In genomic region chr17:19729900-19730299, GRCh38 we compare ENCODE assay signal across 23 cellular contexts. TPM values are rescaled to one million over a fixed set of nuclear protein-coding genes. Genes with fewer than 3 reads are reported as not detected.
DNase-seq lines count a peak whose midpoint lies in the region; ATAC-seq, FAIRE-seq and TF ChIP-seq lines count a peak whose summit lies in the region.
"Had no signal": no experiment of that assay in that cellular context is flagged by ENCODE, and none has a peak within 500 bp of the region (broad histone marks: within the 10 kb centered on the region; RNA-seq: fewer than 3 reads in every experiment).

No MANE protein-coding gene starts in this region.

- 92% methylated on average over 6 of the region's 6 CpGs; no CpG with 5 or more reads in 1 of the 2 experiments for WGBS in H1 (ENCODE audit: extremely low coverage in 1 of 2, insufficient coverage in 1 of 2, insufficient read length in 1 of 2, insufficient replicate concordance in 2 of 2, low coverage in 1 of 2, low lambda C conversion rate in 2 of 2, missing lambda C conversion rate in 1 of 2), 2 experiments
- whole genome bisulfite sequencing in trophoblast cell (ENCODE audit: extremely low coverage, insufficient coverage, insufficient read length) = no CpG with 5 or more reads among the region's 6 CpGs
- 90% methylated on average over 6 of the region's 6 CpGs for WGBS in tibial nerve, 2 donors

- no peaks in the 10 kb centered on the region for H3K79me2 ChIP-seq in H1 (ENCODE audit: control insufficient read depth in 1 of 2, insufficient read depth in 2 of 2, low read length in 2 of 2)
- no peaks in the 10 kb centered on the region for H3K79me2 ChIP-seq in trophoblast cell (ENCODE audit: control insufficient read depth, insufficient read depth, low read length, poor library complexity)

- no peak for DNase-seq in breast epithelium (ENCODE audit: low spot score in 2 of 2)
- DNase-seq in H1 (ENCODE audit: low read depth in 1 of 2, low spot score in 2 of 2) = no peak
- peak; percentile 53 to 82 for DNase-seq in trophoblast cell
- no peak for DNase-seq in tibial nerve (ENCODE audit: low spot score in 2 of 2)
- no peak for DNase-seq in superior temporal gyrus (ENCODE audit: extremely low spot score)
- DNase-seq: ACHN, C1 segment of cervical spinal cord, DMS79, HFFc6, KBM-7, NCI-H1105 treated with DMSO at 0.1 percent for 48 hours, NCI-H1694, NCI-H774, SHP77 had no signal

- no peak overlapping the region for H4K5ac ChIP-seq in H1 (ENCODE audit: insufficient read length, low read depth, low read length)

- H3K9me3 ChIP-seq in breast epithelium = no peaks in the 10 kb centered on the region
- H3K9me3 ChIP-seq in H1 (ENCODE audit: insufficient read depth in 2 of 2, low read depth in 1 of 2, low read length in 1 of 2) = no peaks in the 10 kb centered on the region
- H3K9me3 ChIP-seq in trophoblast cell (ENCODE audit: insufficient read depth, low read depth, low read length) = peaks cover 2% of the 10 kb centered on the region
- no peaks in the 10 kb centered on the region for H3K9me3 ChIP-seq in tibial nerve

- H3K14ac ChIP-seq in H1 (ENCODE audit: insufficient read length) (no peak overlapping the region), trophoblast cell (ENCODE audit: low read length) (no peak overlapping the region)

- intact Hi-C loops in breast epithelium (cut with DNase I; ENCODE audit: low total_unique reads) = no loop called here

- no peak for FAIRE-seq in H1 (lab: Jason Lieb, UNC)
- FAIRE-seq: GM12892, H54, HepG2, RCC 7860 had no signal

- no peak for ATAC-seq in GM19324 (IDR thresholded peaks at IDR 0.05; ENCODE audit: low FRiP score, unreplicated experiment)
- ATAC-seq in GM18498 (IDR thresholded peaks at IDR 0.05; ENCODE audit: unreplicated experiment) = no peak
- ATAC-seq: HepG2 had no signal

- POLR2A ChIA-PET in H1 (lab: Charles Lee; ENCODE audit: partially characterized antibody) = interaction anchor here (1.3 to 1.5 kb wide), 2 partner anchors 9 to 16 kb away, joined by 3 to 4 read pairs; no protein-coding TSS in a partner anchor

- no peak overlapping the region for H2AK5ac ChIP-seq in H1 (ENCODE audit: low read depth, low read length)
- no peak overlapping the region for H2AK5ac ChIP-seq in trophoblast cell (ENCODE audit: low read length)

- no peak overlapping the region for H3K23ac ChIP-seq in H1 (ENCODE audit: insufficient read length)
- no peak overlapping the region for H3K23ac ChIP-seq in trophoblast cell (ENCODE audit: low read length)

- H2BK20ac ChIP-seq in H1 (ENCODE audit: low read length) = no peak overlapping the region

- H4K12ac ChIP-seq in trophoblast cell (ENCODE audit: low read depth, low read length) = no peak overlapping the region

- TF ChIP-seq CTCF in breast epithelium (IDR thresholded peaks at IDR 0.05) (no peak), H1 (IDR thresholded peaks at IDR 0.05; ENCODE audit: control extremely low read depth in 1 of 3, insufficient read depth in 1 of 3, low read depth in 1 of 3, low read length in 3 of 3) (no peak), tibial nerve (IDR thresholded peaks at IDR 0.05) (no peak)

- H2BK12ac ChIP-seq in H1 (ENCODE audit: low read depth, low read length) = no peak overlapping the region
- no peak overlapping the region for H2BK12ac ChIP-seq in trophoblast cell (ENCODE audit: low read length)

- no peak overlapping the region for H3K56ac ChIP-seq in H1 (replicated peaks; ENCODE audit: insufficient read length, low read depth, low read length)

- no peak overlapping the region for H2BK120ac ChIP-seq in H1 (replicated peaks; ENCODE audit: low read depth, low read length)
- no peak overlapping the region for H2BK120ac ChIP-seq in trophoblast cell (ENCODE audit: insufficient read depth, low read length, poor library complexity)

- H3K4me3 ChIP-seq in breast epithelium = no peak overlapping the region
- H3K4me3 ChIP-seq in H1 (ENCODE audit: extremely low read depth in 1 of 4, insufficient read depth in 2 of 4, low read depth in 3 of 4, low read length in 4 of 4) = no peak overlapping the region
- H3K4me3 ChIP-seq in trophoblast cell (ENCODE audit: low read depth, low read length) = no peak overlapping the region
- H3K4me3 ChIP-seq in tibial nerve = no peak overlapping the region

- H3K4me1 ChIP-seq in breast epithelium = peaks cover 20 to 28% of the 10 kb centered on the region in 2 donors
- H3K4me1 ChIP-seq in H1 (replicated peaks in 1 of 4; ENCODE audit: control insufficient read depth in 3 of 4, insufficient read depth in 4 of 4, low read length in 3 of 4) = no peaks in the 10 kb centered on the region
- H3K4me1 ChIP-seq in trophoblast cell (ENCODE audit: control insufficient read depth in 1 of 2, insufficient read depth in 2 of 2, low read length in 2 of 2) = no peaks in the 10 kb centered on the region
- peaks cover 5 to 55% (median 30%) of the 10 kb centered on the region in 4 donors for H3K4me1 ChIP-seq in tibial nerve

- TF ChIP-seq EP300 in H1 (IDR thresholded peaks at IDR 0.05; ENCODE audit: borderline replicate concordance in 1 of 2, low read depth in 2 of 2, low read length in 2 of 2) (no peak), tibial nerve (IDR thresholded peaks at IDR 0.05) (no peak)

- H3K79me1 ChIP-seq in H1 (ENCODE audit: low read depth, low read length) (no peaks in the 10 kb centered on the region), trophoblast cell (ENCODE audit: low read length) (no peaks in the 10 kb centered on the region)

- H3K23me2 ChIP-seq in H1 (ENCODE audit: low read depth, low read length) = no peaks in the 10 kb centered on the region

- H3K27ac ChIP-seq in breast epithelium (peak overlapping the region; percentile 70 to 99), H1 (ENCODE audit: low read depth, low read length) (no peak overlapping the region), trophoblast cell (ENCODE audit: low read depth, low read length) (no peak overlapping the region), tibial nerve (peak overlapping the region in 3 of 4 donors; percentile 7 to 98 (median 96))

- no peak for TF ChIP-seq RAD21 in H1 (IDR thresholded peaks at IDR 0.05 in 1 of 2, conservative IDR thresholded peaks at IDR 0.05 in 1 of 2; ENCODE audit: low read depth in 2 of 2, low read length in 2 of 2)

- H3K18ac ChIP-seq in H1 (ENCODE audit: extremely low read depth, low read length) = no peak overlapping the region
- no peak overlapping the region for H3K18ac ChIP-seq in trophoblast cell (ENCODE audit: low read length)

- H3K27me3 ChIP-seq in breast epithelium (no peaks in the 10 kb centered on the region), H1 (replicated peaks in 1 of 4; ENCODE audit: control insufficient read depth in 3 of 4, extremely low read depth in 1 of 4, insufficient read depth in 3 of 4, low read length in 3 of 4) (no peaks in the 10 kb centered on the region), trophoblast cell (ENCODE audit: insufficient read depth, low read length) (no peaks in the 10 kb centered on the region), tibial nerve (no peaks in the 10 kb centered on the region)

- H3K4ac ChIP-seq in H1 (replicated peaks; ENCODE audit: insufficient read length, low read depth, low read length) (no peak overlapping the region), trophoblast cell (ENCODE audit: low read depth, low read length) (no peak overlapping the region)

- TF ChIP-seq POLR2A in breast epithelium (IDR thresholded peaks at IDR 0.05) (no peak), H1 (IDR thresholded peaks at IDR 0.05; ENCODE audit: control extremely low read depth in 1 of 2, low read depth in 2 of 2, low read length in 2 of 2) (no peak), tibial nerve (IDR thresholded peaks at IDR 0.05) (no peak)

- H4K8ac ChIP-seq in H1 (ENCODE audit: extremely low read depth, insufficient read depth, low read length) = no peak overlapping the region
- H4K8ac ChIP-seq in trophoblast cell (ENCODE audit: low read depth, low read length) = no peak overlapping the region

- CTCF ChIA-PET in H1 (lab: Charles Lee; ENCODE audit: partially characterized antibody) = interaction anchor here (1.7 to 1.8 kb wide), 2 partner anchors 9 to 19 kb away, joined by 4 to 6 read pairs; no protein-coding TSS in a partner anchor

- no peak overlapping the region for H2AFZ ChIP-seq in H1 (ENCODE audit: low read length)
- no peak overlapping the region for H2AFZ ChIP-seq in trophoblast cell (ENCODE audit: insufficient read depth, low read length, poor library complexity)

- no peaks in the 10 kb centered on the region for H4K20me1 ChIP-seq in H1 (replicated peaks in 1 of 2; ENCODE audit: control insufficient read depth in 1 of 2, insufficient read depth in 2 of 2, low read length in 2 of 2)

- H3K4me2 ChIP-seq in H1 (ENCODE audit: insufficient read depth in 1 of 2, low read depth in 2 of 2, low read length in 2 of 2) (no peak overlapping the region), trophoblast cell (ENCODE audit: low read length) (no peak overlapping the region)

- H4K91ac ChIP-seq in H1 (replicated peaks; ENCODE audit: insufficient read length, low read length) (no peak overlapping the region), trophoblast cell (ENCODE audit: low read depth, low read length) (no peak overlapping the region)

- H3K36me3 ChIP-seq in breast epithelium (no peaks in the 10 kb centered on the region), H1 (ENCODE audit: control insufficient read depth in 2 of 4, insufficient read depth in 4 of 4, low read length in 3 of 4) (no peaks in the 10 kb centered on the region), trophoblast cell (ENCODE audit: control insufficient read depth in 1 of 2, insufficient read depth in 2 of 2, low read length in 2 of 2) (no peaks in the 10 kb centered on the region), tibial nerve (no peaks in the 10 kb centered on the region)

- no peak overlapping the region for H2BK15ac ChIP-seq in H1 (ENCODE audit: low read length)

- H3K9ac ChIP-seq in H1 (replicated peaks in 1 of 4; ENCODE audit: extremely low read depth in 1 of 4, low read depth in 3 of 4, low read length in 3 of 4) = no peak overlapping the region
- no peak overlapping the region for H3K9ac ChIP-seq in trophoblast cell (ENCODE audit: low read length)

- no peak overlapping the region for H2BK5ac ChIP-seq in H1 (ENCODE audit: low read depth, low read length)
- H2BK5ac ChIP-seq in trophoblast cell (ENCODE audit: low read depth, low read length, poor library complexity) = no peak overlapping the region

RNA-seq across cellular contexts. Expression of gene SLC47A2, which starts 13.5 kb away (rescaled TPM):
- total RNA-seq in breast epithelium = under 1 TPM in 2 of 3 donors, not detected in 1; 0.15 to 0.66 TPM
- not detected in 2 replicates for total RNA-seq in H1 (2021; fragmentation: NEBNext Ultra II Directional; extraction: Animal tissue kit (Norgen Biotek cat#: 25700))
- polyA plus RNA-seq in H1 (2011; rRNA removed) = not detected in 2 replicates
- not detected for polyA plus RNA-seq in H1 (2011; cell fraction: cytosol; rRNA removed)
- polyA plus RNA-seq in H1 (2011; cell fraction: nucleus; rRNA removed) = not detected
- polyA plus RNA-seq in H1 (2012, experiment 1 of 2) = 0.07 to 0.09 TPM in 2 of 4 replicates, not detected in the others
- not detected for polyA plus RNA-seq in H1 (2012, experiment 2 of 2)
- polyA plus RNA-seq in H1 (2013, experiment 1 of 2) = not detected
- polyA plus RNA-seq in H1 (2013, experiment 2 of 2) = not detected
- not detected in 2 replicates for polyA minus RNA-seq in H1 (2011; rRNA and poly(A)+ RNA removed)
- not detected for polyA minus RNA-seq in H1 (2011; cell fraction: cytosol; rRNA and poly(A)+ RNA removed)
- polyA minus RNA-seq in H1 (2011; cell fraction: nucleus; rRNA and poly(A)+ RNA removed) = not detected
- polyA plus RNA-seq in trophoblast cell (2013) = not detected in 2 replicates
- not detected for total RNA-seq in tibial nerve
- total RNA-seq: CD8-positive, alpha-beta memory T cell; HFFc6; NCI-H460; OCI-LY7 had no signal
- polyA plus RNA-seq: CD8-positive, alpha-beta memory T cell; HepG2 had no signal

RNA-seq across cellular contexts. Expression of gene ALDH3A1, which starts 18.2 kb away (rescaled TPM):
- total RNA-seq in breast epithelium (1 to 10 TPM; 1.1 to 5.6 (median 2.0) TPM), tibial nerve (1 to 10 TPM in 2 of 4 donors, under 1 TPM in 1, not detected in 1; 0.21 to 2.1 (median 1.7) TPM)
- 0.37 and 0.46 TPM in 2 replicates for total RNA-seq in H1 (2021; fragmentation: NEBNext Ultra II Directional; extraction: Animal tissue kit (Norgen Biotek cat#: 25700))
- 0.75 and 1.4 TPM in 2 replicates for polyA plus RNA-seq in H1 (2011; rRNA removed)
- 0.43 TPM for polyA plus RNA-seq in H1 (2011; cell fraction: cytosol; rRNA removed)
- polyA plus RNA-seq in H1 (2011; cell fraction: nucleus; rRNA removed) = 1.1 TPM
- 0.23 to 0.94 TPM (median 0.48 TPM) in 4 replicates for polyA plus RNA-seq in H1 (2012, experiment 1 of 2)
- polyA plus RNA-seq in H1 (2012, experiment 2 of 2) = 0.30 TPM
- polyA plus RNA-seq in H1 (2013, experiment 1 of 2) = 0.30 TPM
- 0.09 TPM for polyA plus RNA-seq in H1 (2013, experiment 2 of 2)
- polyA minus RNA-seq in H1 (2011; rRNA and poly(A)+ RNA removed) = 0.69 and 0.83 TPM in 2 replicates
- not detected for polyA minus RNA-seq in H1 (2011; cell fraction: cytosol; rRNA and poly(A)+ RNA removed)
- 1.3 TPM for polyA minus RNA-seq in H1 (2011; cell fraction: nucleus; rRNA and poly(A)+ RNA removed)
- 0.03 TPM in 1 of 2 replicates, not detected in the other for polyA plus RNA-seq in trophoblast cell (2013)
- total RNA-seq: CD8-positive, alpha-beta memory T cell had no signal

Comparison
In these comparisons a context has a peak if more than half of its experiments do, and no peak if none do; other contexts are left out.
1. DNase-seq: peak in trophoblast cell (2 of 2); none in breast epithelium (0 of 2), H1 (0 of 2), tibial nerve (0 of 2) and superior temporal gyrus (single experiment).
2. H3K27ac ChIP-seq: peak in breast epithelium (2 of 2) and tibial nerve (3 of 4); none in H1 (single experiment) and trophoblast cell (single experiment).